In the genomic region with DNA sequence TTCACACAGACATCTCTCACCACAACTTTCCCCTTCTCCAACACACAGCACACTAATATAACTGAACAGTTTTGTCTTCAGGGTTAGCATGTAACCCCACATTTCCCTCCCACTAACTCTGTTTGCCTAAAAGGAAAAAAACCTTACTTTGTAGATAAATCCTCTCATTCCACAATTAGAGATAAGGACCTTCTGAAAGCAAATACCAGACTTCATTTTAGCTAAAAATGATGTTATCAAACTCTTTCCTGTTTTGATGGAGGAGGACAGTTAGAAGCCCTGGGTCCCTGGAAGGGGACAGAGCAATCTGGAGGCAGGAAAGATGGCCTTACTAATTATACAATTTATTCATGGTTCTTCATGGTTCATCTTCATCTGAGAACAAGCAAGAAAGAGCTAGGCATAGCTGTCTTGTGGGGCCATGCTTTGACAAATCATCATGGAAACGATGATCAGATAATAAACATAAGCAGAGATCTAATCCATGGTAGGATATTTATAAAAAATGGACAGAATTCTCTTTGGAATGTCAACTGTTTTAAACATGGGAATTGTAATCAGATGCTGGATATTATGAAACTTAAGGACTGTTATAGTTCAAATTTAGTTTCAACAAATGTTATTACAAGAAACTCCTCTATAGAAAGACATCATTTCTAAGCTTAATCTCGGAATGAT, we compare ENCODE assay signal across 1 cellular context.
TF ChIP-seq lines count a peak whose summit lies in the region.

No MANE protein-coding gene starts in this region.

TF ChIP-seq in SK-N-SH treated with all-trans-retinoic acid at 6 μM for 48 hours, 23 proteins besides CTCF, POLR2A, EP300 and RAD21:
- TF ChIP-seq, protein P1, sequence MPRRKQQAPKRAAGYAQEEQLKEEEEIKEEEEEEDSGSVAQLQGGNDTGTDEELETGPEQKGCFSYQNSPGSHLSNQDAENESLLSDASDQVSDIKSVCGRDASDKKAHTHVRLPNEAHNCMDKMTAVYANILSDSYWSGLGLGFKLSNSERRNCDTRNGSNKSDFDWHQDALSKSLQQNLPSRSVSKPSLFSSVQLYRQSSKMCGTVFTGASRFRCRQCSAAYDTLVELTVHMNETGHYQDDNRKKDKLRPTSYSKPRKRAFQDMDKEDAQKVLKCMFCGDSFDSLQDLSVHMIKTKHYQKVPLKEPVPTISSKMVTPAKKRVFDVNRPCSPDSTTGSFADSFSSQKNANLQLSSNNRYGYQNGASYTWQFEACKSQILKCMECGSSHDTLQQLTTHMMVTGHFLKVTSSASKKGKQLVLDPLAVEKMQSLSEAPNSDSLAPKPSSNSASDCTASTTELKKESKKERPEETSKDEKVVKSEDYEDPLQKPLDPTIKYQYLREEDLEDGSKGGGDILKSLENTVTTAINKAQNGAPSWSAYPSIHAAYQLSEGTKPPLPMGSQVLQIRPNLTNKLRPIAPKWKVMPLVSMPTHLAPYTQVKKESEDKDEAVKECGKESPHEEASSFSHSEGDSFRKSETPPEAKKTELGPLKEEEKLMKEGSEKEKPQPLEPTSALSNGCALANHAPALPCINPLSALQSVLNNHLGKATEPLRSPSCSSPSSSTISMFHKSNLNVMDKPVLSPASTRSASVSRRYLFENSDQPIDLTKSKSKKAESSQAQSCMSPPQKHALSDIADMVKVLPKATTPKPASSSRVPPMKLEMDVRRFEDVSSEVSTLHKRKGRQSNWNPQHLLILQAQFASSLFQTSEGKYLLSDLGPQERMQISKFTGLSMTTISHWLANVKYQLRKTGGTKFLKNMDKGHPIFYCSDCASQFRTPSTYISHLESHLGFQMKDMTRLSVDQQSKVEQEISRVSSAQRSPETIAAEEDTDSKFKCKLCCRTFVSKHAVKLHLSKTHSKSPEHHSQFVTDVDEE (CRISPR knock-in tag; IDR thresholded peaks at IDR 0.05): peak; percentile 45; the same call in 1 of the 2 replicates
- TF ChIP-seq ISL1 (CRISPR knock-in tag; IDR thresholded peaks at IDR 0.05): peak; percentile 20; the same call in 1 of the 2 replicates
- peak; percentile 72 for TF ChIP-seq TCF4 (CRISPR knock-in tag; IDR thresholded peaks at IDR 0.05; ENCODE audit: borderline replicate concordance)
- TF ChIP-seq ZNF565 (CRISPR knock-in tag; conservative IDR thresholded peaks at IDR 0.05; ENCODE audit: low read depth): no peak
- TF ChIP-seq ZC3H10 (CRISPR knock-in tag; IDR thresholded peaks at IDR 0.05): no peak
